ENCODE assay signal across 17 cellular contexts in the genomic region with DNA sequence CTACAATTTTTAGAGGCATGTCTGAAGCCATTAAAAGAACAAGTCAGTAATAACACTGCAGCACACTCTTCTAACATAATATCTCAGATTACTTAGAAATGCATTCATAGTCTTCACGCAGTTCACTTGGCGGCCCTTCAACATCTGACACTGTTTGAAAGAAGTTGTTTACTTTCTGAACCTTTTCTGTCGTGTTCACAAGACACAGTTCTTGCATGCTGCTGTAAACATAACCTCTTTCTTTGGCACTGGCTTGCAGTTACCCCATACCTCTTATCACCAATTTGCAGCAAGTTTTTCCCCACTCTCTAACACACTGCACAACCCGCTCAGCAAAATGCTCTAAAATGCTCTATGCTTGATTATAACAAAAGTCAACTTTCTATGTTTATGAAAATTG. TPM values are rescaled to one million over a fixed set of nuclear protein-coding genes. Genes with fewer than 3 reads are reported as not detected.
DNase-seq lines count a peak whose midpoint lies in the region; ATAC-seq and TF ChIP-seq lines count a peak whose summit lies in the region.
"Had no signal": no experiment of that assay in that cellular context is flagged by ENCODE, and none has a peak within 500 bp of the region (broad histone marks: within the 10 kb centered on the region; RNA-seq: fewer than 3 reads in every experiment).

No MANE protein-coding gene starts in this region.

- no peaks in the 10 kb centered on the region for H3K9me3 Mint-ChIP-seq in CD8-positive, alpha-beta memory T cell
- H3K9me3 Mint-ChIP-seq: neural progenitor cell; T-helper 2 cell treated with Interferon-gamma antibody and Interleukin-4, amounts not matched to agents 5 μg/mL and 100 μg/mL, for 36 hours had no signal

- no peak for ATAC-seq in GM21360 (IDR thresholded peaks at IDR 0.05; ENCODE audit: unreplicated experiment)

- no peaks in the 10 kb centered on the region for H3K36me3 ChIP-seq in CD8-positive, alpha-beta memory T cell (ENCODE audit: insufficient read depth, low read length)
- H3K36me3 ChIP-seq: neural progenitor cell had no signal

- no peaks in the 10 kb centered on the region for H3K27me3 ChIP-seq in CD8-positive, alpha-beta memory T cell (ENCODE audit: insufficient read depth, low read length, poor library complexity, severe bottlenecking)
- H3K27me3 ChIP-seq: neural progenitor cell, testis had no signal

- POLR2A ChIA-PET in CD8-positive, alpha-beta memory T cell (lab: Charles Lee) = no interaction called here

- peak overlapping the region; percentile 6 to 80 (median 39) for H3K4me3 Mint-ChIP-seq in CD8-positive, alpha-beta memory T cell
- H3K4me3 Mint-ChIP-seq: neural progenitor cell; T-helper 2 cell treated with Interferon-gamma antibody and Interleukin-4, amounts not matched to agents 5 μg/mL and 100 μg/mL, for 36 hours had no signal

- no peaks in the 10 kb centered on the region for H3K27me3 Mint-ChIP-seq in CD8-positive, alpha-beta memory T cell

- H3K36me3 Mint-ChIP-seq in CD8-positive, alpha-beta memory T cell = peaks cover 4 to 47% (median 9%) of the 10 kb centered on the region in 3 donors

- TF ChIP-seq CTCF in foreskin fibroblast (IDR thresholded peaks at IDR 0.05; ENCODE audit: low read depth, low read length) = no peak

- no peaks in the 10 kb centered on the region for H3K9me3 ChIP-seq in CD8-positive, alpha-beta memory T cell (ENCODE audit: low read length)
- H3K9me3 ChIP-seq: testis had no signal

- no peak for DNase-seq in CD8-positive, alpha-beta memory T cell
- DNase-seq in M059J (ENCODE audit: low read depth) (peak; percentile 17), midbrain (lab: John Stamatoyannopoulos, UW) (peak; percentile 6), KG1 (lab: John Stamatoyannopoulos, UW) (no peak), foreskin fibroblast (no peak)
- DNase-seq in activated effector memory CD4-positive, alpha-beta T cell treated with anti-CD3 and anti-CD28 coated beads, Interleukin-2, amount 50 U/mL, for 16 hours = no peak
- DNase-seq: foreskin melanocyte, KBM-7, NCI-H1436, NCI-H226, SHP77, testis had no signal

- H3K27ac ChIP-seq in CD8-positive, alpha-beta memory T cell (ENCODE audit: low read depth, low read length) = peak overlapping the region; percentile 54
- peak overlapping the region; percentile 25 for H3K27ac ChIP-seq in cingulate gyrus (ENCODE audit: low read depth, low read length)
- H3K27ac ChIP-seq: neural progenitor cell, testis had no signal

- CTCF ChIA-PET in CD8-positive, alpha-beta memory T cell (lab: Charles Lee) = interaction anchor here (1.0 kb wide), 1 partner anchor 8 kb away, joined by 3 read pairs; no protein-coding TSS in a partner anchor

- H3K27ac Mint-ChIP-seq in CD8-positive, alpha-beta memory T cell = peak overlapping the region; percentile 67 to 95 (median 82)
- H3K27ac Mint-ChIP-seq: neural progenitor cell; T-helper 2 cell treated with Interferon-gamma antibody and Interleukin-4, amounts not matched to agents 5 μg/mL and 100 μg/mL, for 36 hours had no signal

- peaks cover 93% of the 10 kb centered on the region for H3K4me1 ChIP-seq in CD8-positive, alpha-beta memory T cell (ENCODE audit: insufficient read depth, low read length)
- H3K4me1 ChIP-seq: neural progenitor cell, testis had no signal

- no peak overlapping the region for H3K4me3 ChIP-seq in CD8-positive, alpha-beta memory T cell (ENCODE audit: low read length)
- H3K4me3 ChIP-seq in foreskin fibroblast (ENCODE audit: low read depth in 1 of 2, low read length in 2 of 2) = no peak overlapping the region
- H3K4me3 ChIP-seq: lung, neural progenitor cell, testis had no signal

- H3K4me1 Mint-ChIP-seq in CD8-positive, alpha-beta memory T cell = peaks cover 91 to 100% (median 100%) of the 10 kb centered on the region in 3 donors

RNA-seq across cellular contexts. Expression of a gene that starts 12.0 kb away (rescaled TPM):
- total RNA-seq in CD8-positive, alpha-beta memory T cell = 100 to 1,000 TPM; 116 to 130 TPM
- 120 TPM for polyA plus RNA-seq in CD8-positive, alpha-beta memory T cell
- 18.9 and 26.6 TPM in 2 replicates for total RNA-seq in M059J (2014; rRNA removed; shearing (Covaris generic))

Comparison
In these comparisons a context has a peak if more than half of its experiments do, and no peak if none do; other contexts are left out.
1. DNase-seq: peak in M059J (single experiment) and midbrain (single experiment); none in CD8-positive, alpha-beta memory T cell (0 of 5), activated effector memory CD4-positive, alpha-beta T cell treated with anti-CD3 and anti-CD28 coated beads, Interleukin-2, amount 50 U/mL, for 16 hours (single experiment), KG1 (single experiment) and foreskin fibroblast (0 of 2).